8 cellular contexts compared by ENCODE assay signal in the genomic region with DNA sequence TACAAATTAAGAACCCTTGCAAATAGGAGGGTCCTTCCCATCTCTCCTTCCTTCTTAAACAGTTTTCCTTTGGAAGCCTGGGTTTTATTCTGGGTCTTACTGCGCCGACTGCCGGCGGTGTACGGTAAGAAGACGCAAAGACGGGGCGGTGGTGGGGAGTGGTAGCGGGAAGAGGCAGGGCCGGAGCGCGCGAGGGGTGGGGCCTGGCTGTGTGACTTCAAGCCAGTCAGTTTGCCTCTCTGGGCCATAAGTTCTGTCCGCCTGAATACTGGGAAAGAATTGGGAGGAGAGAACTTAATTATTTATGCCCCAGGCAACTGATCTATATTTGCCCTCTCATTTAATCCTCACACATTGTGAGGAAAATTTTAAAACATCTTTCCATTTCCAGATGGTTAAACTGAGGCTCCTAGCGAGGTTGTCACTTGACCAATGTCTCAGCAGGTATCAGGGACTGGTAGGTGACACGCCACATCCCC. TPM values are rescaled to one million over a fixed set of nuclear protein-coding genes. Genes with fewer than 3 reads are reported as not detected.
DNase-seq lines count a peak whose midpoint lies in the region; ATAC-seq and TF ChIP-seq lines count a peak whose summit lies in the region.

No MANE protein-coding gene starts in this region.

- TF ChIP-seq CTCF in GM12864 (IDR thresholded peaks at IDR 0.05; ENCODE audit: low read depth, low read length, missing control alignments) (peak; percentile 54), coronary artery (IDR thresholded peaks at IDR 0.05) (no peak)

- H3K27ac ChIP-seq in coronary artery = peak overlapping the region; percentile 63 to 94

- ATAC-seq in HG03045 (IDR thresholded peaks at IDR 0.05; ENCODE audit: unreplicated experiment) (peak; percentile 33), left lobe of liver (peak; percentile 73), GM19452 (IDR thresholded peaks at IDR 0.05; ENCODE audit: unreplicated experiment) (no peak)

- no peak for DNase-seq in GM12864 (ENCODE audit: low read depth)
- DNase-seq in NCI-H345 (lab: John Stamatoyannopoulos, UW) = peak; percentile 59
- DNase-seq in activated CD4-positive, alpha-beta T cell treated with anti-CD3 and anti-CD28 coated beads for 24 hours (ENCODE audit: low read depth in 2 of 2) = peak; percentile 59 to 64
- DNase-seq in coronary artery (ENCODE audit: low spot score) = peak; percentile 88
- DNase-seq in left lobe of liver (ENCODE audit: low spot score) = peak; percentile 68
- DNase-seq in stimulated activated CD4-positive, alpha-beta T cell treated with anti-CD3 and anti-CD28 coated beads, Interleukin-2, amount 100 ng/mL, for 24 hours = peak; percentile 81

- H3K4me3 ChIP-seq in GM12864 (ENCODE audit: low read depth, low read length) (peak overlapping the region; percentile 66), coronary artery (peak overlapping the region; percentile 72)

RNA-seq across cellular contexts. Expression of gene KANTR, which starts 0.7 kb away (rescaled TPM):
- 5.0 TPM for total RNA-seq in left lobe of liver

RNA-seq across cellular contexts. Expression of gene TSPYL2, which starts 11.0 kb away (rescaled TPM):
- total RNA-seq in left lobe of liver = 4.8 TPM

RNA-seq across cellular contexts. Expression of gene GPR173, which starts 44.6 kb away (rescaled TPM):
- 0.23 TPM for total RNA-seq in left lobe of liver
